In genomic region chr20:17659801-17660200, GRCh38 we compare ENCODE assay signal across 16 cellular contexts. TPM values are rescaled to one million over a fixed set of nuclear protein-coding genes. Genes with fewer than 3 reads are reported as not detected.
DNase-seq lines count a peak whose midpoint lies in the region; ATAC-seq, FAIRE-seq and TF ChIP-seq lines count a peak whose summit lies in the region.
"Had no signal": no experiment of that assay in that cellular context is flagged by ENCODE, and none has a peak within 500 bp of the region (broad histone marks: within the 10 kb centered on the region; RNA-seq: fewer than 3 reads in every experiment).

No MANE protein-coding gene starts in this region.

- H3K4me3 Mint-ChIP-seq in activated CD4-positive, alpha-beta T cell treated with anti-CD3 and anti-CD28 coated beads for 36 hours, result no peak overlapping the region
- H3K4me3 Mint-ChIP-seq: activated naive CD4-positive, alpha-beta T cell treated with anti-CD3 and anti-CD28 coated beads, Interleukin-2, amount 50 U/mL, for 24 hours; stimulated activated naive CD8-positive, alpha-beta T cell treated with anti-CD3 and anti-CD28 coated beads, Interleukin-15, amount 100 ng/mL, for 72 hours had no signal

- H3K27me3 ChIP-seq in ascending aorta, result no peaks in the 10 kb centered on the region
- no peaks in the 10 kb centered on the region for H3K27me3 ChIP-seq in HepG2 (ENCODE audit: control insufficient read depth in 1 of 2, insufficient read depth in 2 of 2, low read length in 2 of 2)
- H3K27me3 ChIP-seq in tibial nerve, result no peaks in the 10 kb centered on the region
- H3K27me3 ChIP-seq: SJSA1 had no signal

- peaks cover 93% of the 10 kb centered on the region for H4K20me1 ChIP-seq in HepG2 (ENCODE audit: insufficient read depth, low read length)

- no peak overlapping the region for H3K4me2 ChIP-seq in HepG2 (ENCODE audit: low read depth, low read length)

- TF ChIP-seq EP300 in HepG2 (IDR thresholded peaks at IDR 0.05; ENCODE audit: low read depth in 2 of 2, low read length in 2 of 2), result no peak
- TF ChIP-seq EP300 in HepG2 (CRISPR knock-in tag; IDR thresholded peaks at IDR 0.05; ENCODE audit: borderline replicate concordance), result no peak
- TF ChIP-seq EP300 in tibial nerve (IDR thresholded peaks at IDR 0.05), result no peak

- peaks cover 2% of the 10 kb centered on the region for H3K9me3 Mint-ChIP-seq in activated CD4-positive, alpha-beta T cell treated with anti-CD3 and anti-CD28 coated beads for 36 hours (ENCODE audit: low read depth)
- H3K9me3 Mint-ChIP-seq: activated naive CD4-positive, alpha-beta T cell treated with anti-CD3 and anti-CD28 coated beads, Interleukin-2, amount 50 U/mL, for 24 hours had no signal

- peaks cover 24% of the 10 kb centered on the region for H3K4me1 Mint-ChIP-seq in activated CD4-positive, alpha-beta T cell treated with anti-CD3 and anti-CD28 coated beads for 36 hours

- H3K9me3 ChIP-seq in ascending aorta (no peaks in the 10 kb centered on the region), HepG2 (ENCODE audit: low read length) (no peaks in the 10 kb centered on the region), tibial nerve (peaks cover 0 to 6% (median 0%) of the 10 kb centered on the region in 4 donors)
- H3K9me3 ChIP-seq: SJSA1 had no signal

- no peak overlapping the region for H2AFZ ChIP-seq in HepG2 (ENCODE audit: low read length)

- H3K27ac ChIP-seq in ascending aorta (peak overlapping the region; percentile 12 to 28), HepG2 (ENCODE audit: extremely low read length, insufficient read depth, low read length) (no peak overlapping the region), tibial nerve (peak overlapping the region in 3 of 4 donors; percentile 4 to 85 (median 81))
- H3K27ac ChIP-seq: SJSA1 had no signal

- no peak for FAIRE-seq in HepG2 (lab: Jason Lieb, UNC)
- FAIRE-seq: D721Med had no signal

- BruUV-seq in HepG2 (replicated peaks; lab: Mats Ljungman, UMichigan), result no TSS peak

- peak overlapping the region; percentile 10 for H3K27ac Mint-ChIP-seq in activated CD4-positive, alpha-beta T cell treated with anti-CD3 and anti-CD28 coated beads for 36 hours
- H3K27ac Mint-ChIP-seq: activated naive CD4-positive, alpha-beta T cell treated with anti-CD3 and anti-CD28 coated beads, Interleukin-2, amount 50 U/mL, for 24 hours had no signal

- TF ChIP-seq RAD21 in HepG2 (CRISPR knock-in tag; IDR thresholded peaks at IDR 0.05), result no peak

- POLR2A ChIA-PET in activated CD4-positive, alpha-beta T cell treated with anti-CD3 and anti-CD28 coated beads for 36 hours (lab: Charles Lee), result no interaction called here
- POLR2A ChIA-PET in HepG2 (lab: Yijun Ruan, JAX), result no interaction called here

- DNase-seq in activated CD4-positive, alpha-beta T cell treated with anti-CD3 and anti-CD28 coated beads for 36 hours, result no peak
- no peak for DNase-seq in activated CD4-positive, alpha-beta T cell treated with anti-CD3 and anti-CD28 coated beads, Interleukin-2, amount 50 U/mL, for 1 hour
- no peak for DNase-seq in ascending aorta (ENCODE audit: low spot score in 2 of 2)
- no peak for DNase-seq in HepG2 (ENCODE audit: low spot score)
- no peak for DNase-seq in tibial nerve (ENCODE audit: low spot score in 2 of 2)
- DNase-seq in SKM-1 treated with dmso at 0.1 percent for 144 hours (lab: John Stamatoyannopoulos, UW; ENCODE audit: unreplicated experiment), result no peak
- DNase-seq in SK-N-DZ (ENCODE audit: low spot score), result no peak
- DNase-seq: caudate nucleus; NCI-H2171; stimulated activated naive CD8-positive, alpha-beta T cell treated with anti-CD3 and anti-CD28 coated beads, Interleukin-15, amount 100 ng/mL, for 72 hours had no signal

- ATAC-seq in activated CD4-positive, alpha-beta T cell treated with anti-CD3 and anti-CD28 coated beads for 36 hours, result no peak
- ATAC-seq in HepG2 (no peak), GM21367 (IDR thresholded peaks at IDR 0.05; ENCODE audit: unreplicated experiment) (no peak)
- ATAC-seq: left lobe of liver; right cardiac atrium; stimulated activated naive CD8-positive, alpha-beta T cell treated with anti-CD3 and anti-CD28 coated beads, Interleukin-15, amount 100 ng/mL, for 72 hours had no signal

- H3K36me3 ChIP-seq in ascending aorta, result peaks cover 16 to 18% of the 10 kb centered on the region in 2 donors
- H3K36me3 ChIP-seq in HepG2 (replicated peaks in 1 of 2; ENCODE audit: control insufficient read depth in 1 of 2, insufficient read depth in 2 of 2, low read length in 2 of 2), result peaks cover 46 to 70% of the 10 kb centered on the region in 2 experiments
- H3K36me3 ChIP-seq in tibial nerve, result peaks cover 0 to 26% (median 0%) of the 10 kb centered on the region in 3 donors

- TF ChIP-seq CTCF in ascending aorta (IDR thresholded peaks at IDR 0.05) (no peak), HepG2 (CRISPR knock-in tag; IDR thresholded peaks at IDR 0.05) (no peak), tibial nerve (IDR thresholded peaks at IDR 0.05) (no peak)

- in situ Hi-C loops in HepG2 (cut with HindIII; ENCODE audit: extremely low pct_ligation_motif_present, low pct_unique_long_range_greater_than_20kb), result no loop called here

- H3K79me2 ChIP-seq in HepG2 (ENCODE audit: insufficient read depth, low read length), result peaks cover 84% of the 10 kb centered on the region

- H3K4me1 ChIP-seq in ascending aorta, result peaks cover 4 to 29% of the 10 kb centered on the region in 2 donors
- H3K4me1 ChIP-seq in HepG2 (ENCODE audit: insufficient read depth, low read length), result peaks cover 46% of the 10 kb centered on the region
- H3K4me1 ChIP-seq in tibial nerve, result peaks cover 2 to 68% (median 32%) of the 10 kb centered on the region in 4 donors

- 98% methylated on average over 5 of the region's 5 CpGs for WGBS in HepG2 (ENCODE audit: low lambda C conversion rate)
- 92 to 93% methylated on average over 5 of the region's 5 CpGs for WGBS in tibial nerve, 2 donors

- H3K4me3 ChIP-seq in ascending aorta (no peak overlapping the region), HepG2 (replicated peaks in 1 of 3; ENCODE audit: insufficient read depth in 1 of 3, low read depth in 2 of 3, low read length in 3 of 3) (no peak overlapping the region), tibial nerve (no peak overlapping the region)
- H3K4me3 ChIP-seq: SJSA1 had no signal

- H3K36me3 Mint-ChIP-seq in activated CD4-positive, alpha-beta T cell treated with anti-CD3 and anti-CD28 coated beads for 36 hours (ENCODE audit: low read depth), result peaks cover 25% of the 10 kb centered on the region

- CTCF ChIA-PET in activated CD4-positive, alpha-beta T cell treated with anti-CD3 and anti-CD28 coated beads for 36 hours (lab: Charles Lee), result no interaction called here
- CTCF ChIA-PET in HepG2 (lab: Yijun Ruan, JAX; ENCODE audit: low intra/inter-chr PET ratio, low total read pairs), result no interaction called here

- H3K27me3 Mint-ChIP-seq in activated CD4-positive, alpha-beta T cell treated with anti-CD3 and anti-CD28 coated beads for 36 hours, result no peaks in the 10 kb centered on the region
- H3K27me3 Mint-ChIP-seq: activated naive CD4-positive, alpha-beta T cell treated with anti-CD3 and anti-CD28 coated beads, Interleukin-2, amount 50 U/mL, for 24 hours; stimulated activated naive CD8-positive, alpha-beta T cell treated with anti-CD3 and anti-CD28 coated beads, Interleukin-15, amount 100 ng/mL, for 72 hours had no signal

- H3K9ac ChIP-seq in HepG2 (ENCODE audit: insufficient read depth, low read depth, low read length), result no peak overlapping the region

- intact Hi-C loops in activated CD4-positive, alpha-beta T cell treated with anti-CD3 and anti-CD28 coated beads for 36 hours (cut with DNase I, micrococcal nuclease), result loop anchor here in 1 of 2 experiments (10.0 kb wide), 1 partner anchor 855 kb away; no protein-coding TSS in a partner anchor
- intact Hi-C loops in ascending aorta (cut with DNase I) (no loop called here), HepG2 (cut with micrococcal nuclease; ENCODE audit: unreplicated experiment) (loop anchor here (5.0 kb wide), 1 partner anchor 238 kb away; no protein-coding TSS in a partner anchor)

- TF ChIP-seq POLR2A in HepG2 (IDR thresholded peaks at IDR 0.05; ENCODE audit: insufficient read depth in 1 of 2, low read depth in 2 of 2, low read length in 2 of 2) (no peak), tibial nerve (IDR thresholded peaks at IDR 0.05) (no peak)

RNA-seq across cellular contexts. Expression of gene RRBP1, which starts 22.2 kb away (rescaled TPM):
- 10 to 100 TPM; 21.1 to 24.9 TPM for total RNA-seq in activated CD4-positive, alpha-beta T cell treated with anti-CD3 and anti-CD28 coated beads for 36 hours
- 101 TPM for total RNA-seq in ascending aorta
- total RNA-seq in HepG2 (2016; rRNA removed; fragmentation: Illumina TruSeq; extraction: Trizol), result 97.1 and 222 TPM in 2 replicates
- 35.1 and 38.1 TPM in 2 replicates for total RNA-seq in HepG2 (2016; cell fraction: cytosol; rRNA removed; fragmentation: Illumina TruSeq; extraction: Trizol; ENCODE audit: low read depth)
- 75.4 and 223 TPM in 2 replicates for total RNA-seq in HepG2 (2016; cell fraction: insoluble cytoplasmic fraction; rRNA removed; fragmentation: Illumina TruSeq; extraction: Trizol)
- total RNA-seq in HepG2 (2016; cell fraction: membrane; rRNA removed; fragmentation: Illumina TruSeq; extraction: Trizol), result 33.7 and 37.4 TPM in 2 replicates
- 254 and 316 TPM in 2 replicates for total RNA-seq in HepG2 (2016; cell fraction: nucleus; rRNA removed; fragmentation: Illumina TruSeq; extraction: Trizol)
- 150 and 195 TPM in 2 replicates for polyA plus RNA-seq in HepG2 (2011; rRNA removed)
- 97.1 and 99.8 TPM in 2 replicates for polyA plus RNA-seq in HepG2 (2011; cell fraction: cytosol; rRNA removed)
- 402 and 429 TPM in 2 replicates for polyA plus RNA-seq in HepG2 (2011; cell fraction: nucleus; rRNA removed)
- polyA plus RNA-seq in HepG2 (2012), result 190 and 218 TPM in 2 replicates
- 14.1 and 14.3 TPM in 2 replicates for polyA plus RNA-seq in HepG2 (2016; cell fraction: cytosol; fragmentation: Illumina TruSeq; extraction: Trizol; ENCODE audit: low read depth)
- polyA plus RNA-seq in HepG2 (2016; cell fraction: insoluble cytoplasmic fraction; fragmentation: Illumina TruSeq; extraction: Trizol; ENCODE audit: low read depth), result 67.5 and 88.2 TPM in 2 replicates
- polyA plus RNA-seq in HepG2 (2016; cell fraction: membrane; fragmentation: Illumina TruSeq; extraction: Trizol; ENCODE audit: low read depth), result 15.3 and 18.4 TPM in 2 replicates
- 548 and 573 TPM in 2 replicates for polyA plus RNA-seq in HepG2 (2016; cell fraction: nucleus; fragmentation: Illumina TruSeq; extraction: Trizol; ENCODE audit: insufficient read depth, low read depth)
- 18.3 and 157 TPM in 2 replicates for polyA minus RNA-seq in HepG2 (2011; rRNA and poly(A)+ RNA removed; ENCODE audit: low replicate concordance)
- polyA minus RNA-seq in HepG2 (2011; cell fraction: cytosol; rRNA and poly(A)+ RNA removed), result 155 and 192 TPM in 2 replicates
- polyA minus RNA-seq in HepG2 (2011; cell fraction: nucleus; rRNA and poly(A)+ RNA removed), result 198 and 205 TPM in 2 replicates
- total RNA-seq in tibial nerve, result 100 to 1,000 TPM in 1 of 4 donors, 10 to 100 TPM in 3; 76.5 to 162 (median 83.9) TPM
- polyA plus RNA-seq in SK-N-DZ (2014; cell fraction: cytosol; rRNA removed), result 9.2 and 14.2 TPM in 2 replicates
- 24.2 and 26.9 TPM in 2 replicates for polyA plus RNA-seq in SK-N-DZ (2014; cell fraction: nucleus; rRNA removed)

RNA-seq across cellular contexts. Expression of gene BANF2, which starts 40.0 kb away (rescaled TPM):
- total RNA-seq in activated CD4-positive, alpha-beta T cell treated with anti-CD3 and anti-CD28 coated beads for 36 hours, result not detected
- total RNA-seq in ascending aorta (not detected), HepG2 (2016; rRNA removed; fragmentation: Illumina TruSeq; extraction: Trizol) (0.35 TPM in 1 of 2 replicates, not detected in the other), tibial nerve (not detected)
- total RNA-seq in HepG2 (2016; cell fraction: cytosol; rRNA removed; fragmentation: Illumina TruSeq; extraction: Trizol; ENCODE audit: low read depth), result 0.53 TPM in 1 of 2 replicates, not detected in the other
- total RNA-seq in HepG2 (2016; cell fraction: insoluble cytoplasmic fraction; rRNA removed; fragmentation: Illumina TruSeq; extraction: Trizol), result not detected in 2 replicates
- total RNA-seq in HepG2 (2016; cell fraction: membrane; rRNA removed; fragmentation: Illumina TruSeq; extraction: Trizol), result not detected in 2 replicates
- total RNA-seq in HepG2 (2016; cell fraction: nucleus; rRNA removed; fragmentation: Illumina TruSeq; extraction: Trizol), result not detected in 2 replicates
- not detected in 2 replicates for polyA plus RNA-seq in HepG2 (2011; rRNA removed)
- polyA plus RNA-seq in HepG2 (2011; cell fraction: cytosol; rRNA removed), result not detected in 2 replicates
- not detected in 2 replicates for polyA plus RNA-seq in HepG2 (2011; cell fraction: nucleus; rRNA removed)
- not detected in 2 replicates for polyA plus RNA-seq in HepG2 (2012)
- not detected in 2 replicates for polyA plus RNA-seq in HepG2 (2016; cell fraction: cytosol; fragmentation: Illumina TruSeq; extraction: Trizol; ENCODE audit: low read depth)
- polyA plus RNA-seq in HepG2 (2016; cell fraction: insoluble cytoplasmic fraction; fragmentation: Illumina TruSeq; extraction: Trizol; ENCODE audit: low read depth), result not detected in 2 replicates
- not detected in 2 replicates for polyA plus RNA-seq in HepG2 (2016; cell fraction: membrane; fragmentation: Illumina TruSeq; extraction: Trizol; ENCODE audit: low read depth)
- not detected in 2 replicates for polyA plus RNA-seq in HepG2 (2016; cell fraction: nucleus; fragmentation: Illumina TruSeq; extraction: Trizol; ENCODE audit: insufficient read depth, low read depth)
- not detected in 2 replicates for polyA minus RNA-seq in HepG2 (2011; rRNA and poly(A)+ RNA removed; ENCODE audit: low replicate concordance)
- polyA minus RNA-seq in HepG2 (2011; cell fraction: cytosol; rRNA and poly(A)+ RNA removed), result not detected in 2 replicates
- polyA minus RNA-seq in HepG2 (2011; cell fraction: nucleus; rRNA and poly(A)+ RNA removed), result not detected in 2 replicates
- not detected in 2 replicates for polyA plus RNA-seq in SK-N-DZ (2014; cell fraction: cytosol; rRNA removed)
- not detected in 2 replicates for polyA plus RNA-seq in SK-N-DZ (2014; cell fraction: nucleus; rRNA removed)
- total RNA-seq: left lobe of liver, right cardiac atrium, SJSA1 had no signal
- polyA plus RNA-seq: right cardiac atrium had no signal
